In genomic region chrX:51643377-51643776, GRCh38 we compare ENCODE assay signal across 9 cellular contexts. TPM values are rescaled to one million over a fixed set of nuclear protein-coding genes. Genes with fewer than 3 reads are reported as not detected.
"Had no signal": no experiment of that assay in that cellular context is flagged by ENCODE, and none has a peak within 500 bp of the region (broad histone marks: within the 10 kb centered on the region; RNA-seq: fewer than 3 reads in every experiment).

No MANE protein-coding gene starts in this region.

- H3K4me3 ChIP-seq: GM23338 had no signal

- DNase-seq: H9, HCEC 1CT, Karpas-422, KBM-7 had no signal

- FAIRE-seq: H54, HTR-8/SVneo had no signal

- H3K27ac ChIP-seq: KMS-11 had no signal

- H2AFZ ChIP-seq: GM23338 had no signal

- ATAC-seq: GM23338 had no signal

- H3K4me2 ChIP-seq: GM23338, KMS-11 had no signal

- H3K4me1 Mint-ChIP-seq: H9 had no signal

- H3K4me3 Mint-ChIP-seq: GM23338, H9 had no signal

- H3K27ac Mint-ChIP-seq: GM23338, H9 had no signal

- H3K9ac ChIP-seq: KMS-11 had no signal

RNA-seq across cellular contexts. Expression of gene CENPVL3, which starts 24.7 kb away (rescaled TPM):
- total RNA-seq: HT-29 had no signal

RNA-seq across cellular contexts. Expression of gene CENPVL2, which starts 39.3 kb away (rescaled TPM):
- total RNA-seq: HT-29 had no signal
